Comparison of ENCODE assay signal across 17 cellular contexts in genomic region chr4:135325264-135325663, GRCh38.
DNase-seq lines count a peak whose midpoint lies in the region; ATAC-seq, FAIRE-seq and TF ChIP-seq lines count a peak whose summit lies in the region.
"Had no signal": no experiment of that assay in that cellular context is flagged by ENCODE, and none has a peak within 500 bp of the region (broad histone marks: within the 10 kb centered on the region; RNA-seq: fewer than 3 reads in every experiment).

No MANE protein-coding gene starts in this region.

- no peak for TF ChIP-seq RAD21 in H1 (IDR thresholded peaks at IDR 0.05 in 1 of 2, conservative IDR thresholded peaks at IDR 0.05 in 1 of 2; ENCODE audit: low read depth in 2 of 2, low read length in 2 of 2)

- H3K27me3 ChIP-seq in KMS-11 (ENCODE audit: insufficient read depth, low read depth) (no peaks in the 10 kb centered on the region), H1 (replicated peaks in 1 of 4; ENCODE audit: control insufficient read depth in 3 of 4, extremely low read depth in 1 of 4, insufficient read depth in 3 of 4, low read length in 3 of 4) (no peaks in the 10 kb centered on the region)
- H3K27me3 ChIP-seq: BE2C had no signal

- H3K79me2 ChIP-seq in KMS-11 (ENCODE audit: insufficient read depth, low read depth) (no peaks in the 10 kb centered on the region), H1 (ENCODE audit: control insufficient read depth in 1 of 2, insufficient read depth in 2 of 2, low read length in 2 of 2) (no peaks in the 10 kb centered on the region)

- peak; percentile 11 for DNase-seq in NCI-H146 (lab: John Stamatoyannopoulos, UW)
- no peak for DNase-seq in NCI-H146 treated with DMSO at 0.1 percent for 48 hours (lab: John Stamatoyannopoulos, UW; ENCODE audit: unreplicated experiment)
- DNase-seq in H1 (ENCODE audit: low read depth in 1 of 2, low spot score in 2 of 2), result no peak
- no peak for DNase-seq in stimulated activated effector memory CD8-positive, alpha-beta T cell treated with anti-CD3 and anti-CD28 coated beads, Interleukin-12 subunit alpha, Interleukin-12 subunit beta, amount 100 ng/mL, for 72 hours (ENCODE audit: low spot score in 2 of 2)
- DNase-seq in activated naive CD4-positive, alpha-beta T cell treated with anti-CD3 and anti-CD28 coated beads for 36 hours, result no peak
- DNase-seq: BE2C; CD4-positive, CD25-positive, alpha-beta regulatory T cell; COR-L47; DMS79; NCI-H1105; NCI-H1694 treated with DMSO at 0.1 percent for 48 hours; NCI-H526 treated with DMSO at 0.1 percent for 48 hours; NK-92 treated with Interleukin-12 subunit alpha and Interleukin-12 subunit beta, amount 100 ng/mL, for 24 hours had no signal

- no peak overlapping the region for H3K9ac ChIP-seq in KMS-11
- H3K9ac ChIP-seq in H1 (replicated peaks in 1 of 4; ENCODE audit: extremely low read depth in 1 of 4, low read depth in 3 of 4, low read length in 3 of 4), result no peak overlapping the region

- H3K9me3 Mint-ChIP-seq in stimulated activated effector memory CD8-positive, alpha-beta T cell treated with anti-CD3 and anti-CD28 coated beads, Interleukin-12 subunit alpha, Interleukin-12 subunit beta, amount 100 ng/mL, for 72 hours, result peaks cover 23% of the 10 kb centered on the region
- peaks cover 2% of the 10 kb centered on the region for H3K9me3 Mint-ChIP-seq in activated naive CD4-positive, alpha-beta T cell treated with anti-CD3 and anti-CD28 coated beads for 36 hours

- no peak overlapping the region for H3K27ac ChIP-seq in KMS-11
- no peak overlapping the region for H3K27ac ChIP-seq in H1 (ENCODE audit: low read depth, low read length)

- H3K79me1 ChIP-seq in H1 (ENCODE audit: low read depth, low read length), result no peaks in the 10 kb centered on the region

- H2AFZ ChIP-seq in KMS-11 (ENCODE audit: low read depth) (peak overlapping the region; percentile 32; the same call in 1 of the 2 replicates), H1 (ENCODE audit: low read length) (peak overlapping the region; percentile 61; the same call in 1 of the 2 replicates)

- no peaks in the 10 kb centered on the region for H3K36me3 ChIP-seq in KMS-11 (ENCODE audit: insufficient read depth)
- H3K36me3 ChIP-seq in H1 (ENCODE audit: control insufficient read depth in 2 of 4, insufficient read depth in 4 of 4, low read length in 3 of 4), result no peaks in the 10 kb centered on the region
- H3K36me3 ChIP-seq: BE2C had no signal

- H3K14ac ChIP-seq in H1 (ENCODE audit: insufficient read length), result no peak overlapping the region

- peaks cover 0 to 4% of the 10 kb centered on the region in 2 experiments; a peak in 1 of 4 replicates for H3K9me3 ChIP-seq in H1 (ENCODE audit: insufficient read depth in 2 of 2, low read depth in 1 of 2, low read length in 1 of 2)
- H3K9me3 ChIP-seq: BE2C had no signal

- no peak overlapping the region for H4K5ac ChIP-seq in H1 (ENCODE audit: insufficient read length, low read depth, low read length)

- H3K56ac ChIP-seq in H1 (replicated peaks; ENCODE audit: insufficient read length, low read depth, low read length), result no peak overlapping the region

- no peak overlapping the region for H2BK120ac ChIP-seq in H1 (replicated peaks; ENCODE audit: low read depth, low read length)

- no peak overlapping the region for H3K4ac ChIP-seq in H1 (replicated peaks; ENCODE audit: insufficient read length, low read depth, low read length)

- CTCF ChIA-PET in H1 (lab: Charles Lee; ENCODE audit: partially characterized antibody), result no interaction called here
- CTCF ChIA-PET in activated naive CD4-positive, alpha-beta T cell treated with anti-CD3 and anti-CD28 coated beads for 36 hours (lab: Charles Lee), result no interaction called here

- H3K4me3 ChIP-seq in KMS-11 (IDR thresholded peaks at IDR 0.05; ENCODE audit: insufficient read depth, low read depth, low read length) (no peak overlapping the region), H1 (ENCODE audit: extremely low read depth in 1 of 4, insufficient read depth in 2 of 4, low read depth in 3 of 4, low read length in 4 of 4) (no peak overlapping the region)

- TF ChIP-seq EP300 in H1 (IDR thresholded peaks at IDR 0.05; ENCODE audit: borderline replicate concordance in 1 of 2, low read depth in 2 of 2, low read length in 2 of 2), result no peak

- no peak overlapping the region for H3K23ac ChIP-seq in H1 (ENCODE audit: insufficient read length)

- H4K20me1 ChIP-seq in KMS-11 (ENCODE audit: insufficient read depth) (no peaks in the 10 kb centered on the region), H1 (replicated peaks in 1 of 2; ENCODE audit: control insufficient read depth in 1 of 2, insufficient read depth in 2 of 2, low read length in 2 of 2) (no peaks in the 10 kb centered on the region)

- no peak overlapping the region for H4K91ac ChIP-seq in H1 (replicated peaks; ENCODE audit: insufficient read length, low read length)

- FAIRE-seq in H1 (lab: Jason Lieb, UNC), result no peak
- FAIRE-seq: RCC 7860 had no signal

- H2BK12ac ChIP-seq in H1 (ENCODE audit: low read depth, low read length), result no peak overlapping the region

- no peak overlapping the region for H3K4me2 ChIP-seq in KMS-11
- H3K4me2 ChIP-seq in H1 (ENCODE audit: insufficient read depth in 1 of 2, low read depth in 2 of 2, low read length in 2 of 2), result no peak overlapping the region

- no peak overlapping the region for H4K8ac ChIP-seq in H1 (ENCODE audit: extremely low read depth, insufficient read depth, low read length)

- no peaks in the 10 kb centered on the region for H3K23me2 ChIP-seq in H1 (ENCODE audit: low read depth, low read length)

- H3K4me1 ChIP-seq in KMS-11 (ENCODE audit: low read depth, poor library complexity, severe bottlenecking) (no peaks in the 10 kb centered on the region), H1 (replicated peaks in 1 of 4; ENCODE audit: control insufficient read depth in 3 of 4, insufficient read depth in 4 of 4, low read length in 3 of 4) (peaks cover 0 to 2% (median 0%) of the 10 kb centered on the region in 4 experiments; a peak in 1 of 7 replicates)
- H3K4me1 ChIP-seq: BE2C had no signal

- intact Hi-C loops in activated naive CD4-positive, alpha-beta T cell treated with anti-CD3 and anti-CD28 coated beads for 36 hours (cut with micrococcal nuclease), result no loop called here

- H2BK15ac ChIP-seq in H1 (ENCODE audit: low read length), result no peak overlapping the region

- no peak overlapping the region for H3K18ac ChIP-seq in H1 (ENCODE audit: extremely low read depth, low read length)

- H3K4me3 Mint-ChIP-seq in stimulated activated effector memory CD8-positive, alpha-beta T cell treated with anti-CD3 and anti-CD28 coated beads, Interleukin-12 subunit alpha, Interleukin-12 subunit beta, amount 100 ng/mL, for 72 hours, result no peak overlapping the region
- H3K4me3 Mint-ChIP-seq in activated naive CD4-positive, alpha-beta T cell treated with anti-CD3 and anti-CD28 coated beads for 36 hours, result no peak overlapping the region
- H3K4me3 Mint-ChIP-seq: CD4-positive, CD25-positive, alpha-beta regulatory T cell had no signal

- TF ChIP-seq CTCF in KMS-11 (conservative IDR thresholded peaks at IDR 0.05; ENCODE audit: low read depth, low read length) (no peak), H1 (IDR thresholded peaks at IDR 0.05; ENCODE audit: control extremely low read depth in 1 of 3, insufficient read depth in 1 of 3, low read depth in 1 of 3, low read length in 3 of 3) (no peak)

- no peaks in the 10 kb centered on the region for H3K4me1 Mint-ChIP-seq in stimulated activated effector memory CD8-positive, alpha-beta T cell treated with anti-CD3 and anti-CD28 coated beads, Interleukin-12 subunit alpha, Interleukin-12 subunit beta, amount 100 ng/mL, for 72 hours
- H3K4me1 Mint-ChIP-seq in activated naive CD4-positive, alpha-beta T cell treated with anti-CD3 and anti-CD28 coated beads for 36 hours (ENCODE audit: low read depth), result no peaks in the 10 kb centered on the region
- H3K4me1 Mint-ChIP-seq: CD4-positive, CD25-positive, alpha-beta regulatory T cell had no signal

- WGBS in H1 (ENCODE audit: extremely low coverage in 1 of 2, insufficient coverage in 1 of 2, insufficient read length in 1 of 2, insufficient replicate concordance in 2 of 2, low coverage in 1 of 2, low lambda C conversion rate in 2 of 2, missing lambda C conversion rate in 1 of 2), 2 experiments, result 77% methylated on average over 2 of the region's 2 CpGs; no CpG with 5 or more reads in 1 of the 2 experiments

- TF ChIP-seq POLR2A in H1 (IDR thresholded peaks at IDR 0.05; ENCODE audit: control extremely low read depth in 1 of 2, low read depth in 2 of 2, low read length in 2 of 2), result no peak

- no peak overlapping the region for H2BK5ac ChIP-seq in H1 (ENCODE audit: low read depth, low read length)

- POLR2A ChIA-PET in H1 (lab: Charles Lee; ENCODE audit: partially characterized antibody), result no interaction called here

- H3K36me3 Mint-ChIP-seq in stimulated activated effector memory CD8-positive, alpha-beta T cell treated with anti-CD3 and anti-CD28 coated beads, Interleukin-12 subunit alpha, Interleukin-12 subunit beta, amount 100 ng/mL, for 72 hours, result no peaks in the 10 kb centered on the region
- H3K36me3 Mint-ChIP-seq in activated naive CD4-positive, alpha-beta T cell treated with anti-CD3 and anti-CD28 coated beads for 36 hours (ENCODE audit: low read depth), result no peaks in the 10 kb centered on the region
- H3K36me3 Mint-ChIP-seq: CD4-positive, CD25-positive, alpha-beta regulatory T cell had no signal

- no peak for ATAC-seq in GM21515 (IDR thresholded peaks at IDR 0.05; ENCODE audit: unreplicated experiment)
- ATAC-seq in stimulated activated effector memory CD8-positive, alpha-beta T cell treated with anti-CD3 and anti-CD28 coated beads, Interleukin-12 subunit alpha, Interleukin-12 subunit beta, amount 100 ng/mL, for 72 hours, result no peak
- ATAC-seq: Right ventricle myocardium inferior had no signal

- no peak overlapping the region for H2BK20ac ChIP-seq in H1 (ENCODE audit: low read length)

- H2AK5ac ChIP-seq in H1 (ENCODE audit: low read depth, low read length), result no peak overlapping the region

- no peak overlapping the region for H3K27ac Mint-ChIP-seq in stimulated activated effector memory CD8-positive, alpha-beta T cell treated with anti-CD3 and anti-CD28 coated beads, Interleukin-12 subunit alpha, Interleukin-12 subunit beta, amount 100 ng/mL, for 72 hours
- H3K27ac Mint-ChIP-seq in activated naive CD4-positive, alpha-beta T cell treated with anti-CD3 and anti-CD28 coated beads for 36 hours, result no peak overlapping the region
- H3K27ac Mint-ChIP-seq: CD4-positive, CD25-positive, alpha-beta regulatory T cell had no signal

- no peaks in the 10 kb centered on the region for H3K27me3 Mint-ChIP-seq in activated naive CD4-positive, alpha-beta T cell treated with anti-CD3 and anti-CD28 coated beads for 36 hours (ENCODE audit: low read depth)
- H3K27me3 Mint-ChIP-seq: CD4-positive, CD25-positive, alpha-beta regulatory T cell had no signal

TF ChIP-seq in H1, 55 proteins besides CTCF, POLR2A, EP300 and RAD21 (continues in another document):
- TF ChIP-seq POLR2AphosphoS5 (IDR thresholded peaks at IDR 0.05; ENCODE audit: low read depth, low read length) (no peak), NANOG (IDR thresholded peaks at IDR 0.05; ENCODE audit: insufficient read depth, low read depth, low read length, poor library complexity, severe bottlenecking) (no peak), PHF8 (conservative IDR thresholded peaks at IDR 0.05; ENCODE audit: low read depth, low read length) (no peak), CEBPB (IDR thresholded peaks at IDR 0.05; ENCODE audit: low read depth, low read length) (no peak)
